Comparison of ENCODE assay signal across 9 cellular contexts in the genomic region with DNA sequence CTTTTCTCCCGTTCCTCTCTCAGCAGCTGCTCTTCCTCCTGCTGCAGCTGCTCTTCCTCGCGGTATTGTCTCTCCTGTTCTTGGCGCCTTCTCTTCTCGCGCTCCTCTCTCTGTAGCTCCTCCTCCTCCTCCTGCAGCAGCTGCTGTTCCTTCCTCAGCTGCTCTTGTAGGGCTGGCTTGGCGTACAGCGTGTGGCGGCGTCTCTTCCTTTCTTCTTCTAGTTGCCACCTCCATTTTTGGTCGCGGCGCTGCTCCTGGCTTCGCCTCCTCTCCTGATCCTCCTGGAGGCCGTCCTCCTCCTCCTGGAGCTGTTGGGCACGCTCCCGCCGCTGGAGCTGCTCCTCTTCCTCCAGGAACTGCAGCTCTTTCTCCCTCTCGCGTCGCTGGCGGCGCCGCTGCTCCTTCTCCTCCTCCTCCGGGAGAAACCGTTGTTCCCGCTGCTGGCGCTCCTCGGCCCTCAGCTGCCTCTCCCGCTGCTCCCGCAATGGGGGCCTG. TPM values are rescaled to one million over a fixed set of nuclear protein-coding genes. Genes with fewer than 3 reads are reported as not detected.
DNase-seq lines count a peak whose midpoint lies in the region; ATAC-seq and TF ChIP-seq lines count a peak whose summit lies in the region.
"Had no signal": no experiment of that assay in that cellular context is flagged by ENCODE, and none has a peak within 500 bp of the region (broad histone marks: within the 10 kb centered on the region; RNA-seq: fewer than 3 reads in every experiment).

No MANE protein-coding gene starts in this region.

- ATAC-seq in HG02938 (IDR thresholded peaks at IDR 0.05; ENCODE audit: unreplicated experiment): no peak

- WGBS in sigmoid colon, 2 donors: 2 to 3% methylated on average over 31 of the region's 31 CpGs

- H3K27me3 ChIP-seq in CD4-positive, alpha-beta memory T cell (ENCODE audit: insufficient read depth, low read length): peaks cover 57% of the 10 kb centered on the region
- H3K27me3 ChIP-seq in sigmoid colon: peaks cover 54 to 100% (median 81%) of the 10 kb centered on the region in 3 donors

- no peaks in the 10 kb centered on the region for H3K36me3 ChIP-seq in CD4-positive, alpha-beta memory T cell (ENCODE audit: insufficient read depth, low read length)
- no peaks in the 10 kb centered on the region for H3K36me3 ChIP-seq in sigmoid colon

- intact Hi-C loops in CD4-positive, alpha-beta memory T cell (cut with micrococcal nuclease): loop anchor here (10.0 kb wide), 1 partner anchor 56 kb away; no protein-coding TSS in a partner anchor
- intact Hi-C loops in sigmoid colon (cut with DNase I): no loop called here

- TF ChIP-seq CTCF in glutamatergic neuron (IDR thresholded peaks at IDR 0.05; ENCODE audit: partially characterized antibody, unreplicated experiment) (no peak), sigmoid colon (IDR thresholded peaks at IDR 0.05) (no peak)

- H3K4me1 ChIP-seq in CD4-positive, alpha-beta memory T cell (ENCODE audit: insufficient read depth, low read length): peaks cover 47% of the 10 kb centered on the region
- peaks cover 0 to 45% (median 40%) of the 10 kb centered on the region in 4 donors for H3K4me1 ChIP-seq in sigmoid colon

- TF ChIP-seq POLR2A in sigmoid colon (IDR thresholded peaks at IDR 0.05): no peak

- no peak for TF ChIP-seq EP300 in sigmoid colon (IDR thresholded peaks at IDR 0.05)

- no peak overlapping the region for H3K27ac Mint-ChIP-seq in CD4-positive, alpha-beta memory T cell
- no peak overlapping the region for H3K27ac Mint-ChIP-seq in glutamatergic neuron (ENCODE audit: unreplicated experiment)

- peaks cover 0 to 13% (median 9%) of the 10 kb centered on the region in 4 donors for H3K4me1 Mint-ChIP-seq in CD4-positive, alpha-beta memory T cell
- peaks cover 4% of the 10 kb centered on the region for H3K4me1 Mint-ChIP-seq in glutamatergic neuron (ENCODE audit: low read depth, unreplicated experiment)

- H3K36me3 Mint-ChIP-seq in CD4-positive, alpha-beta memory T cell: peaks cover 0 to 4% of the 10 kb centered on the region in 2 donors
- no peaks in the 10 kb centered on the region for H3K36me3 Mint-ChIP-seq in glutamatergic neuron (ENCODE audit: unreplicated experiment)

- peaks cover 0 to 20% (median 11%) of the 10 kb centered on the region in 8 donors for H3K9me3 Mint-ChIP-seq in CD4-positive, alpha-beta memory T cell
- peaks cover 8% of the 10 kb centered on the region for H3K9me3 Mint-ChIP-seq in glutamatergic neuron (ENCODE audit: unreplicated experiment)

- no peak overlapping the region for H3K27ac ChIP-seq in CD4-positive, alpha-beta memory T cell (ENCODE audit: low read depth, low read length)
- H3K27ac ChIP-seq in sigmoid colon: no peak overlapping the region

- H3K27me3 Mint-ChIP-seq in CD4-positive, alpha-beta memory T cell: peaks cover 11 to 33% of the 10 kb centered on the region in 2 donors
- peaks cover 2% of the 10 kb centered on the region for H3K27me3 Mint-ChIP-seq in glutamatergic neuron (ENCODE audit: unreplicated experiment)

- H3K9me3 ChIP-seq in CD4-positive, alpha-beta memory T cell (ENCODE audit: control insufficient read depth in 1 of 2, low read length in 2 of 2): no peaks in the 10 kb centered on the region
- peaks cover 0 to 13% (median 1%) of the 10 kb centered on the region in 4 donors for H3K9me3 ChIP-seq in sigmoid colon

- DNase-seq in CD4-positive, alpha-beta memory T cell: peak in 4 of 5 donors; percentile 21 to 30 (median 28)
- DNase-seq in Kasumi-1 (lab: John Stamatoyannopoulos, UW) (peak; percentile 65 to 74), glutamatergic neuron (peak; percentile 57), sigmoid colon (no peak), NCI-H2196 (lab: John Stamatoyannopoulos, UW; ENCODE audit: unreplicated experiment) (no peak), AML-193 (lab: John Stamatoyannopoulos, UW) (no peak)
- DNase-seq in activated CD4-positive, alpha-beta T cell treated with anti-CD3 and anti-CD28 coated beads, Interleukin-2, amount 50 U/mL, for 48 hours: peak; percentile 37 to 48

- POLR2A ChIA-PET in CD4-positive, alpha-beta memory T cell (lab: Charles Lee; ENCODE audit: partially characterized antibody): interaction anchor here (1.2 to 1.7 kb wide), 2 partner anchors 14 to 75 kb away, joined by 4 to 8 read pairs; partner anchors contain the start of gene S100A11

- CTCF ChIA-PET in CD4-positive, alpha-beta memory T cell (lab: Charles Lee; ENCODE audit: partially characterized antibody): interaction anchor here (1.1 to 1.9 kb wide), 6 partner anchors 31 to 349 kb away, joined by 3 to 8 read pairs (median 4); no protein-coding TSS in a partner anchor

- no peak overlapping the region for H3K4me3 Mint-ChIP-seq in CD4-positive, alpha-beta memory T cell
- H3K4me3 Mint-ChIP-seq in glutamatergic neuron (ENCODE audit: unreplicated experiment): no peak overlapping the region

- peak overlapping the region; percentile 42 to 59 for H3K4me3 ChIP-seq in CD4-positive, alpha-beta memory T cell (ENCODE audit: low read length in 2 of 2)
- peak overlapping the region; percentile 19 to 49 (median 40) for H3K4me3 ChIP-seq in sigmoid colon

RNA-seq across cellular contexts. Expression of gene TCHH, which starts 4.8 kb away (rescaled TPM):
- total RNA-seq in CD4-positive, alpha-beta memory T cell: under 1 TPM in 1 of 2 experiments, not detected in 1; 0.06 TPM
- not detected for polyA plus RNA-seq in CD4-positive, alpha-beta memory T cell
- total RNA-seq in glutamatergic neuron (ENCODE audit: unreplicated experiment): 0.49 TPM
- total RNA-seq in sigmoid colon: under 1 TPM in 3 of 4 donors, not detected in 1; under 0.01 to 0.28 (median 0.16) TPM
- under 1 TPM in 1 of 3 donors, not detected in 2; 0.10 TPM for polyA plus RNA-seq in sigmoid colon
- total RNA-seq: mononuclear cell had no signal

RNA-seq across cellular contexts. Expression of gene TCHHL1, which starts 21.5 kb away (rescaled TPM):
- not detected for total RNA-seq in CD4-positive, alpha-beta memory T cell
- polyA plus RNA-seq in CD4-positive, alpha-beta memory T cell: not detected
- total RNA-seq in glutamatergic neuron (ENCODE audit: unreplicated experiment): not detected
- not detected for total RNA-seq in sigmoid colon
- not detected for polyA plus RNA-seq in sigmoid colon
- total RNA-seq: mononuclear cell had no signal

RNA-seq across cellular contexts. Expression of gene RPTN, which starts 48.6 kb away (rescaled TPM):
- not detected for total RNA-seq in CD4-positive, alpha-beta memory T cell
- polyA plus RNA-seq in CD4-positive, alpha-beta memory T cell: not detected
- total RNA-seq in glutamatergic neuron (ENCODE audit: unreplicated experiment) (not detected), sigmoid colon (not detected)
- polyA plus RNA-seq in sigmoid colon: not detected
- total RNA-seq: mononuclear cell had no signal

Comparison
In these comparisons a context has a peak if more than half of its experiments do, and no peak if none do; other contexts are left out.
1. DNase-seq: peak in CD4-positive, alpha-beta memory T cell (4 of 5), Kasumi-1 (2 of 2), activated CD4-positive, alpha-beta T cell treated with anti-CD3 and anti-CD28 coated beads, Interleukin-2, amount 50 U/mL, for 48 hours (2 of 2) and glutamatergic neuron (single experiment); none in sigmoid colon (single experiment), NCI-H2196 (single experiment) and AML-193 (0 of 2).